ENCODE assay signal across 1 cellular context in the genomic region with DNA sequence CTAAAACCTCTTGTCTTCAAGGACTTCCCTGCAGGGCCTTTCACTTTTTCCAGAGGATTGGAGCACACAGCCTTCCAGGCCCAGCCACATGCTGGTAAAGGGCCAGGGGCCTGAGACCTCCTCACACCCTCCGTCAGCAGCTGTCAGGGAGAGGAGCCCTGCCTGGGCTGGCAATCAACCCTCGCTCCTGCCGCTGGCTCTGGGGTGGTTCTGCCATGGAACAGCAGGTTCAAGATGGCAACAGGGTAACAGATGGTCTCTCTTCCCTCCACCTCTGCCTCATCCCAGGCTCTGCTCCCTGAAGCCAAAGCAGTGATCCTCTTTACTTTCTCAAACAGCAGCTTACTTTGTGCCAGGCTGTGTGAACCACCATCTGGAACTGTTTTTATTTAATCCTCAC.
A peak's percentile ranks its signal among the peaks of the same experiment; 100 is the strongest.
TF ChIP-seq lines count a peak whose summit lies in the region.

No MANE protein-coding gene starts in this region.

TF ChIP-seq in HepG2, 621 proteins besides CTCF, POLR2A, EP300 and RAD21:
- TF ChIP-seq ZNF12 (CRISPR knock-in tag; IDR thresholded peaks at IDR 0.05) (no peak), ZNF431 (CRISPR knock-in tag; IDR thresholded peaks at IDR 0.05; ENCODE audit: borderline replicate concordance, low read depth) (0 out of 2 replicates have a peak, but pooled peaks have one; percentile 32), ASH2L (IDR thresholded peaks at IDR 0.05; ENCODE audit: insufficient read length, low read depth, low read length) (no peak), ZZZ3 (CRISPR knock-in tag; IDR thresholded peaks at IDR 0.05; ENCODE audit: borderline replicate concordance) (no peak), ZMYM3 (CRISPR knock-in tag; IDR thresholded peaks at IDR 0.05) (0 out of 2 replicates have a peak, but pooled peaks have one; percentile 4), STAT5B (CRISPR knock-in tag; IDR thresholded peaks at IDR 0.05) (no peak), AGO2 (optimal IDR thresholded peaks at IDR 0.05; ENCODE audit: low read depth, low read length) (peak; percentile 81), EED (CRISPR knock-in tag; IDR thresholded peaks at IDR 0.05) (0 out of 2 replicates have a peak, but pooled peaks have one; percentile 24), MEIS2 (CRISPR knock-in tag; IDR thresholded peaks at IDR 0.05) (no peak), SP140L (CRISPR knock-in tag; IDR thresholded peaks at IDR 0.05; ENCODE audit: borderline replicate concordance) (no peak)
- TF ChIP-seq, protein P1, sequence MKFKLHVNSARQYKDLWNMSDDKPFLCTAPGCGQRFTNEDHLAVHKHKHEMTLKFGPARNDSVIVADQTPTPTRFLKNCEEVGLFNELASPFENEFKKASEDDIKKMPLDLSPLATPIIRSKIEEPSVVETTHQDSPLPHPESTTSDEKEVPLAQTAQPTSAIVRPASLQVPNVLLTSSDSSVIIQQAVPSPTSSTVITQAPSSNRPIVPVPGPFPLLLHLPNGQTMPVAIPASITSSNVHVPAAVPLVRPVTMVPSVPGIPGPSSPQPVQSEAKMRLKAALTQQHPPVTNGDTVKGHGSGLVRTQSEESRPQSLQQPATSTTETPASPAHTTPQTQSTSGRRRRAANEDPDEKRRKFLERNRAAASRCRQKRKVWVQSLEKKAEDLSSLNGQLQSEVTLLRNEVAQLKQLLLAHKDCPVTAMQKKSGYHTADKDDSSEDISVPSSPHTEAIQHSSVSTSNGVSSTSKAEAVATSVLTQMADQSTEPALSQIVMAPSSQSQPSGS (CRISPR knock-in tag; IDR thresholded peaks at IDR 0.05) = no peak
- TF ChIP-seq, protein P2, sequence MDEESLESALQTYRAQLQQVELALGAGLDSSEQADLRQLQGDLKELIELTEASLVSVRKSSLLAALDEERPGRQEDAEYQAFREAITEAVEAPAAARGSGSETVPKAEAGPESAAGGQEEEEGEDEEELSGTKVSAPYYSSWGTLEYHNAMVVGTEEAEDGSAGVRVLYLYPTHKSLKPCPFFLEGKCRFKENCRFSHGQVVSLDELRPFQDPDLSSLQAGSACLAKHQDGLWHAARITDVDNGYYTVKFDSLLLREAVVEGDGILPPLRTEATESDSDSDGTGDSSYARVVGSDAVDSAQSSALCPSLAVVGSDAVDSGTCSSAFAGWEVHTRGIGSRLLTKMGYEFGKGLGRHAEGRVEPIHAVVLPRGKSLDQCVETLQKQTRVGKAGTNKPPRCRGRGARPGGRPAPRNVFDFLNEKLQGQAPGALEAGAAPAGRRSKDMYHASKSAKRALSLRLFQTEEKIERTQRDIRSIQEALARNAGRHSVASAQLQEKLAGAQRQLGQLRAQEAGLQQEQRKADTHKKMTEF (CRISPR knock-in tag; IDR thresholded peaks at IDR 0.05) = no peak
TF ChIP-seq in HepG2: peak in this region for 4.
